ENCODE assay signal across 14 cellular contexts in the genomic region with DNA sequence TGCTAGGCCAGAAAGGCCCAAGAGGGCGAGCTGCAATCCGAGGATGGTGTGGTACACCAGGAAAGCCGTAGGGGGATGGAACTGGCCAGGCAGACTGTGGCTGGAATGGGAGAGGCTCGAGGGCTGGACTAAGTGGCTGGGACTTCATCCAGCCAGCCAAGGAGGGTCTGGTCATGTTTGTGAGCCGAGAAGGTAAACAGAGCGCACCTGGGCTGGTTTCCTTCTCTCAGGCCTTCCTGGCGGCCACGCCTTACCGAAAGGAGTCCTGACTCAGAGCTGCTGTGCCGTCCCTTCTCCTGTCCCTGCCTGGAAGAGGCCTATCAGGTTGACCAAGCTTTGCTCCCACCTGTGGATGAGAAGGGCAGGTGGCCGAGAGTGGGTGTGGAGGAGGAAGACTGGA.
A peak's percentile ranks its signal among the peaks of the same experiment; 100 is the strongest.
DNase-seq lines count a peak whose midpoint lies in the region; ATAC-seq and TF ChIP-seq lines count a peak whose summit lies in the region.
"Had no signal": no experiment of that assay in that cellular context is flagged by ENCODE, and none has a peak within 500 bp of the region (broad histone marks: within the 10 kb centered on the region; RNA-seq: fewer than 3 reads in every experiment).

No MANE protein-coding gene starts in this region.

- peaks cover 12% of the 10 kb centered on the region for H3K9me1 ChIP-seq in IMR-90 (ENCODE audit: insufficient read depth, low read length)

- TF ChIP-seq RAD21 in IMR-90 (IDR thresholded peaks at IDR 0.05; ENCODE audit: low read length) = no peak

- H3K36me3 Mint-ChIP-seq in stimulated activated effector memory CD8-positive, alpha-beta T cell treated with anti-CD3 and anti-CD28 coated beads, Interleukin-12 subunit alpha, Interleukin-12 subunit beta, amount 100 ng/mL, for 72 hours = peaks cover 7% of the 10 kb centered on the region

- H3K27ac ChIP-seq in IMR-90 (ENCODE audit: insufficient read depth, low read length) (no peak overlapping the region), VCaP (peak overlapping the region; percentile 77)
- H3K27ac ChIP-seq: BLaER1 had no signal

- H3K79me1 ChIP-seq in IMR-90 (ENCODE audit: low read depth in 1 of 2, low read length in 2 of 2) = no peaks in the 10 kb centered on the region

- H3K9me3 ChIP-seq in IMR-90 (ENCODE audit: control insufficient read depth, insufficient read depth, low read length) = no peaks in the 10 kb centered on the region

- no peak overlapping the region for H3K56ac ChIP-seq in IMR-90 (ENCODE audit: extremely low read depth, insufficient read depth, low read length)

- no peak overlapping the region for H2BK20ac ChIP-seq in IMR-90 (ENCODE audit: low read depth, low read length)

- H3K4me2 ChIP-seq in IMR-90 (ENCODE audit: low read depth, low read length) = no peak overlapping the region
- H3K4me2 ChIP-seq: BLaER1, GM23338 had no signal

- H3K18ac ChIP-seq in IMR-90 (ENCODE audit: low read depth, low read length) = no peak overlapping the region

- BruUV-seq in IMR-90 (replicated peaks; lab: Mats Ljungman, UMichigan) = no TSS peak

- DNase-seq in IMR-90 (no peak), left colon (peak; percentile 85 to 91), NCI-H1417 treated with DMSO at 0.1 percent for 48 hours (lab: John Stamatoyannopoulos, UW) (no peak), SHP77 (lab: John Stamatoyannopoulos, UW) (no peak)
- no peak for DNase-seq in stimulated activated effector memory CD8-positive, alpha-beta T cell treated with anti-CD3 and anti-CD28 coated beads, Interleukin-12 subunit alpha, Interleukin-12 subunit beta, amount 100 ng/mL, for 72 hours (ENCODE audit: low spot score in 2 of 2)
- DNase-seq: activated naive CD4-positive, alpha-beta T cell treated with anti-CD3 and anti-CD28 coated beads for 36 hours; dermis blood vessel endothelial cell; NCI-H187 treated with DMSO at 0.1 percent for 48 hours; NCI-H82; Right ventricle myocardium superior had no signal

- intact Hi-C loops in IMR-90 (cut with micrococcal nuclease) (no loop called here), left colon (cut with DNase I, micrococcal nuclease) (no loop called here)

- 88% methylated on average over 8 of the region's 11 CpGs; no CpG with 5 or more reads in 1 of the 2 experiments for WGBS in IMR-90 (ENCODE audit: extremely low coverage in 2 of 2, insufficient read length in 1 of 2), 2 experiments

- H4K20me1 ChIP-seq in IMR-90 (ENCODE audit: insufficient read depth, low read length) = no peaks in the 10 kb centered on the region
- H4K20me1 ChIP-seq: BLaER1 had no signal

- in situ Hi-C loops in IMR-90 (cut with MboI; ENCODE audit: low sequenced_read_pairs) = loop anchor here (10.0 kb wide), 1 partner anchor 165 kb away; no protein-coding TSS in a partner anchor

- no peak overlapping the region for H4K8ac ChIP-seq in IMR-90 (ENCODE audit: low read depth in 2 of 2, low read length in 2 of 2)

- H3K9ac ChIP-seq in IMR-90 (ENCODE audit: low read depth, low read length) = no peak overlapping the region
- H3K9ac ChIP-seq: BLaER1 had no signal

- TF ChIP-seq POLR2A in IMR-90 (IDR thresholded peaks at IDR 0.05; ENCODE audit: low read depth, low read length) (no peak), GM18505 (IDR thresholded peaks at IDR 0.05; ENCODE audit: borderline replicate concordance, extremely low read depth, insufficient read depth, insufficient read length) (no peak)

- no peaks in the 10 kb centered on the region for H3K27me3 ChIP-seq in IMR-90 (ENCODE audit: control insufficient read depth, insufficient read depth, low read length)
- H3K27me3 ChIP-seq: BLaER1 had no signal

- ATAC-seq in IMR-90 (ENCODE audit: low read depth) (no peak), left colon (peak; percentile 68), GM18505 (IDR thresholded peaks at IDR 0.05; ENCODE audit: unreplicated experiment) (no peak)
- no peak for ATAC-seq in stimulated activated effector memory CD8-positive, alpha-beta T cell treated with anti-CD3 and anti-CD28 coated beads, Interleukin-12 subunit alpha, Interleukin-12 subunit beta, amount 100 ng/mL, for 72 hours
- ATAC-seq: GM23338 had no signal

- POLR2A ChIA-PET in IMR-90 (lab: Charles Lee; ENCODE audit: unreplicated experiment) = no interaction called here

- no peak overlapping the region; the same call in 1 of the 2 replicates for H2AK5ac ChIP-seq in IMR-90 (ENCODE audit: low read depth, low read length)

- H2AK9ac ChIP-seq in IMR-90 (replicated peaks; ENCODE audit: low read depth, low read length, poor library complexity) = no peak overlapping the region

- H3K4me3 ChIP-seq in IMR-90 (ENCODE audit: insufficient read depth, low read depth, low read length) = no peak overlapping the region
- H3K4me3 ChIP-seq: BLaER1, GM23338 had no signal

- no peak overlapping the region for H3K23ac ChIP-seq in IMR-90 (ENCODE audit: low read depth, low read length)

- H3K9me3 Mint-ChIP-seq in stimulated activated effector memory CD8-positive, alpha-beta T cell treated with anti-CD3 and anti-CD28 coated beads, Interleukin-12 subunit alpha, Interleukin-12 subunit beta, amount 100 ng/mL, for 72 hours = no peaks in the 10 kb centered on the region

- H3K36me3 ChIP-seq in IMR-90 (ENCODE audit: control insufficient read depth, insufficient read depth, low read length) = no peaks in the 10 kb centered on the region
- H3K36me3 ChIP-seq: BLaER1 had no signal

- H4K91ac ChIP-seq in IMR-90 (ENCODE audit: insufficient read depth, low read depth, low read length) = no peak overlapping the region

- peaks cover 35% of the 10 kb centered on the region for H3K4me1 Mint-ChIP-seq in stimulated activated effector memory CD8-positive, alpha-beta T cell treated with anti-CD3 and anti-CD28 coated beads, Interleukin-12 subunit alpha, Interleukin-12 subunit beta, amount 100 ng/mL, for 72 hours

- no peak overlapping the region for H2BK5ac ChIP-seq in IMR-90 (ENCODE audit: low read depth, low read length, poor library complexity, severe bottlenecking)

- dilution Hi-C loops in IMR-90 (cut with HindIII; ENCODE audit: low sequenced_read_pairs, unreplicated experiment) = no loop called here

- no peak overlapping the region for H2BK15ac ChIP-seq in IMR-90 (ENCODE audit: low read depth, low read length)

- H2AFZ ChIP-seq in IMR-90 (replicated peaks; ENCODE audit: low read length, poor library complexity) = peak overlapping the region; percentile 18
- H2AFZ ChIP-seq: GM23338 had no signal

- TF ChIP-seq CTCF in IMR-90 (conservative IDR thresholded peaks at IDR 0.05; ENCODE audit: low read depth, low read length) = no peak
- no peak for TF ChIP-seq CTCF in VCaP (conservative IDR thresholded peaks at IDR 0.05)

- H2BK120ac ChIP-seq in IMR-90 (ENCODE audit: low read depth, low read length) = no peak overlapping the region

- no peak overlapping the region for H3K14ac ChIP-seq in IMR-90 (replicated peaks; ENCODE audit: low read depth, low read length)

- no peak overlapping the region; the same call in 1 of the 2 replicates for H4K5ac ChIP-seq in IMR-90 (ENCODE audit: low read depth, low read length)

- peak overlapping the region; percentile 27 for H3K27ac Mint-ChIP-seq in stimulated activated effector memory CD8-positive, alpha-beta T cell treated with anti-CD3 and anti-CD28 coated beads, Interleukin-12 subunit alpha, Interleukin-12 subunit beta, amount 100 ng/mL, for 72 hours
- H3K27ac Mint-ChIP-seq: activated naive CD4-positive, alpha-beta T cell treated with anti-CD3 and anti-CD28 coated beads for 36 hours; GM23338 had no signal

- H3K4me3 Mint-ChIP-seq in stimulated activated effector memory CD8-positive, alpha-beta T cell treated with anti-CD3 and anti-CD28 coated beads, Interleukin-12 subunit alpha, Interleukin-12 subunit beta, amount 100 ng/mL, for 72 hours = peak overlapping the region; percentile 29
- H3K4me3 Mint-ChIP-seq: activated naive CD4-positive, alpha-beta T cell treated with anti-CD3 and anti-CD28 coated beads for 36 hours; GM23338 had no signal

- H3K4ac ChIP-seq in IMR-90 (ENCODE audit: low read depth, low read length) = 0 out of 2 replicates have a peak overlapping the region, but pooled peaks have one; percentile 32

- CTCF ChIA-PET in IMR-90 (lab: Yijun Ruan, JAX) = no interaction called here

- H3K4me1 ChIP-seq in IMR-90 (ENCODE audit: control insufficient read depth, insufficient read depth, low read length) = peaks cover 13% of the 10 kb centered on the region

TF ChIP-seq in IMR-90, 13 proteins besides CTCF, POLR2A, EP300 and RAD21:
- no peak for TF ChIP-seq USF2 (IDR thresholded peaks at IDR 0.05; ENCODE audit: low read depth, low read length)
- no peak for TF ChIP-seq BHLHE40 (IDR thresholded peaks at IDR 0.05; ENCODE audit: low read depth, low read length)
- no peak for TF ChIP-seq MXI1 (IDR thresholded peaks at IDR 0.05; ENCODE audit: borderline replicate concordance, low read depth, low read length)
- no peak for TF ChIP-seq MAFK (IDR thresholded peaks at IDR 0.05; ENCODE audit: low read depth, low read length)
- TF ChIP-seq MAZ (IDR thresholded peaks at IDR 0.05; ENCODE audit: borderline replicate concordance, low read depth, low read length) = no peak
- no peak for TF ChIP-seq RFX5 (IDR thresholded peaks at IDR 0.05; ENCODE audit: low read depth, low read length)
- TF ChIP-seq NFE2L2 (IDR thresholded peaks at IDR 0.05; ENCODE audit: low read depth, low read length) = no peak
- TF ChIP-seq, protein P1, sequence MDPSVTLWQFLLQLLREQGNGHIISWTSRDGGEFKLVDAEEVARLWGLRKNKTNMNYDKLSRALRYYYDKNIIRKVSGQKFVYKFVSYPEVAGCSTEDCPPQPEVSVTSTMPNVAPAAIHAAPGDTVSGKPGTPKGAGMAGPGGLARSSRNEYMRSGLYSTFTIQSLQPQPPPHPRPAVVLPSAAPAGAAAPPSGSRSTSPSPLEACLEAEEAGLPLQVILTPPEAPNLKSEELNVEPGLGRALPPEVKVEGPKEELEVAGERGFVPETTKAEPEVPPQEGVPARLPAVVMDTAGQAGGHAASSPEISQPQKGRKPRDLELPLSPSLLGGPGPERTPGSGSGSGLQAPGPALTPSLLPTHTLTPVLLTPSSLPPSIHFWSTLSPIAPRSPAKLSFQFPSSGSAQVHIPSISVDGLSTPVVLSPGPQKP (IDR thresholded peaks at IDR 0.05; ENCODE audit: borderline replicate concordance, low read depth, low read length) = no peak
- TF ChIP-seq CHD1 (IDR thresholded peaks at IDR 0.05; ENCODE audit: low read depth, low read length) = no peak
- no peak for TF ChIP-seq CEBPB (IDR thresholded peaks at IDR 0.05; ENCODE audit: low read depth, low read length)
TF ChIP-seq in IMR-90: peak in this region for 0.

Comparison
In these comparisons a context has a peak if more than half of its experiments do, and no peak if none do; other contexts are left out.
1. DNase-seq: peak in left colon (2 of 2); none in IMR-90 (single experiment), stimulated activated effector memory CD8-positive, alpha-beta T cell treated with anti-CD3 and anti-CD28 coated beads, Interleukin-12 subunit alpha, Interleukin-12 subunit beta, amount 100 ng/mL, for 72 hours (0 of 2), NCI-H1417 treated with DMSO at 0.1 percent for 48 hours (single experiment) and SHP77 (0 of 2).